Comparison of ENCODE assay signal across 12 cellular contexts in the genomic region with DNA sequence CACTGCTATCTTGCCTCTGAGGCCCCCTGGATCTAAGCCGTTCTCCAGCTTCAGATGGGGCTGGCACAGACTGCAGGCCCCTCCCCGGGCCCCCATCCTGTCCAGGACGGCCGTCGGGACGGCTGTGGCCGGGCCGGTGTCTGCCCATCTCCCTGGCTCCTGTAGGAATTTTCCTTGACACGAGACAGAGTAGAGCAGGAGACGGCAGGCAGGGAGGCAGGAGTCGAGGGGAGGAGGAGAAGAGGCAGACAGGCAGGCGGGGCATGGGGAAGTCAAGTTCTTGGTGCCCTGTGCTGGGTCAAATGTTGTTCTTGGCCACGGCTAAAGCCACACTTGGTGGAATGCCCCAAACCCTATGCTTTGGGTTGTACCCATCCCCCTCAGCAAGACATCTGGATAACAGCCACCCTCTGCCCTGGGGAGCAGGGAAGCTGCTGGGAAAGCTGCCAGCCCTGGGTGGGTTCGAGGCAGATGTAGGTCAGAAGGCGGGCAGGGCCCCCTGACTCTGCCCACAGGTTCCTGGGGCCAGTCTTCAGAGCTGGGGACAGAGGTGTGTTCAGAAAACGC. TPM values are rescaled to one million over a fixed set of nuclear protein-coding genes. Genes with fewer than 3 reads are reported as not detected.
A peak's percentile ranks its signal among the peaks of the same experiment; 100 is the strongest.
DNase-seq lines count a peak whose midpoint lies in the region; ATAC-seq and TF ChIP-seq lines count a peak whose summit lies in the region.
"Had no signal": no experiment of that assay in that cellular context is flagged by ENCODE, and none has a peak within 500 bp of the region (broad histone marks: within the 10 kb centered on the region; RNA-seq: fewer than 3 reads in every experiment).

No MANE protein-coding gene starts in this region.

- CTCF ChIA-PET in mammary epithelial cell (lab: Charles Lee; ENCODE audit: low non-redundant PET) = interaction anchor here (0.6 kb wide), 1 partner anchor 13 kb away, joined by 6 read pairs; no protein-coding TSS in a partner anchor

- H4K20me1 ChIP-seq in mammary epithelial cell (ENCODE audit: insufficient read depth, low read length) = no peaks in the 10 kb centered on the region

- H3K9me3 ChIP-seq in mammary epithelial cell (replicated peaks; ENCODE audit: insufficient read depth, low read length) (no peaks in the 10 kb centered on the region), suprapubic skin (no peaks in the 10 kb centered on the region)

- H3K27ac ChIP-seq in mammary epithelial cell (ENCODE audit: insufficient read depth, low read depth, low read length) = peak overlapping the region; percentile 46
- peak overlapping the region; percentile 84 for H3K27ac ChIP-seq in suprapubic skin

- H3K36me3 ChIP-seq in mammary epithelial cell (ENCODE audit: insufficient read depth, low read length) (no peaks in the 10 kb centered on the region), suprapubic skin (no peaks in the 10 kb centered on the region)

- DNase-seq in LHCN-M2 (ENCODE audit: low read depth) (peak; percentile 81), mammary epithelial cell (no peak), left colon (peak in 1 of 2 donors; percentile 37), suprapubic skin (ENCODE audit: low spot score in 2 of 2) (peak; percentile 60 to 71), T-helper 2 cell (no peak), SIG-M5 (lab: John Stamatoyannopoulos, UW) (no peak)
- no peak for DNase-seq in stimulated activated CD4-positive, alpha-beta T cell treated with anti-CD3 and anti-CD28 coated beads, Interleukin-1b, Interleukin-23, amount 100 ng/mL, for 48 hours
- DNase-seq in stimulated activated naive CD8-positive, alpha-beta T cell treated with anti-CD3 and anti-CD28 coated beads, Interleukin-15, amount 100 ng/mL, for 72 hours = no peak
- DNase-seq: activated CD4-positive, alpha-beta T cell treated with anti-CD3 and anti-CD28 coated beads, Interleukin-2, amount 10 ng/mL, durations not matched to agents 24 days and 14 days; occipital lobe; OCI-M1 had no signal

- no peak for TF ChIP-seq POLR2A in suprapubic skin (IDR thresholded peaks at IDR 0.05)

- WGBS in mammary epithelial cell (ENCODE audit: low coverage, missing lambda C conversion rate) = 27% methylated on average over 13 of the region's 16 CpGs
- 13% methylated on average over 6 of the region's 16 CpGs for WGBS in suprapubic skin

- peak; percentile 18 for ATAC-seq in left colon
- no peak for ATAC-seq in stimulated activated naive CD8-positive, alpha-beta T cell treated with anti-CD3 and anti-CD28 coated beads, Interleukin-15, amount 100 ng/mL, for 72 hours

- dilution Hi-C loops in mammary epithelial cell (cut with HindIII; ENCODE audit: low sequenced_read_pairs) = loop anchor here (5.0 kb wide), 1 partner anchor 364 kb away; no protein-coding TSS in a partner anchor

- in situ Hi-C loops in mammary epithelial cell (cut with MboI; ENCODE audit: low sequenced_read_pairs in 2 of 2) = no loop called here

- no peaks in the 10 kb centered on the region for H3K79me2 ChIP-seq in mammary epithelial cell (ENCODE audit: insufficient read depth, low read length)

- H3K4me3 ChIP-seq in mammary epithelial cell (replicated peaks in 1 of 3; ENCODE audit: insufficient read depth in 1 of 3, low read depth in 2 of 3, low read length in 3 of 3) (no peak overlapping the region), suprapubic skin (peak overlapping the region; percentile 78)

- H3K4me1 ChIP-seq in mammary epithelial cell (ENCODE audit: insufficient read depth, low read length) = peaks cover 46% of the 10 kb centered on the region
- H3K4me1 ChIP-seq in suprapubic skin = peaks cover 91% of the 10 kb centered on the region

- H3K4me1 Mint-ChIP-seq in stimulated activated naive CD8-positive, alpha-beta T cell treated with anti-CD3 and anti-CD28 coated beads, Interleukin-15, amount 100 ng/mL, for 72 hours = peaks cover 20% of the 10 kb centered on the region

- H3K27me3 Mint-ChIP-seq in stimulated activated naive CD8-positive, alpha-beta T cell treated with anti-CD3 and anti-CD28 coated beads, Interleukin-15, amount 100 ng/mL, for 72 hours = peaks cover 74% of the 10 kb centered on the region

- H3K4me3 Mint-ChIP-seq in stimulated activated naive CD8-positive, alpha-beta T cell treated with anti-CD3 and anti-CD28 coated beads, Interleukin-15, amount 100 ng/mL, for 72 hours = no peak overlapping the region
- H3K4me3 Mint-ChIP-seq: activated CD4-positive, alpha-beta T cell treated with anti-CD3 and anti-CD28 coated beads, Interleukin-2, amount 10 ng/mL, durations not matched to agents 24 days and 14 days had no signal

- intact Hi-C loops in mammary epithelial cell (cut with micrococcal nuclease) (loop anchor here (1.0 to 2.0 kb wide), 2 partner anchors 10 to 15 kb away; no protein-coding TSS in a partner anchor), left colon (cut with DNase I, micrococcal nuclease) (no loop called here)

- H3K4me2 ChIP-seq in mammary epithelial cell (ENCODE audit: insufficient read depth, low read depth, low read length) = peak overlapping the region; percentile 77

- H3K27ac Mint-ChIP-seq in stimulated activated naive CD8-positive, alpha-beta T cell treated with anti-CD3 and anti-CD28 coated beads, Interleukin-15, amount 100 ng/mL, for 72 hours = no peak overlapping the region
- H3K27ac Mint-ChIP-seq: activated CD4-positive, alpha-beta T cell treated with anti-CD3 and anti-CD28 coated beads, Interleukin-2, amount 10 ng/mL, durations not matched to agents 24 days and 14 days had no signal

- peak overlapping the region; percentile 35 for H2AFZ ChIP-seq in mammary epithelial cell (ENCODE audit: low read depth, low read length)

- no peak overlapping the region for H3K9ac ChIP-seq in mammary epithelial cell (ENCODE audit: insufficient read depth, low read length)

- TF ChIP-seq CTCF in mammary epithelial cell (conservative IDR thresholded peaks at IDR 0.05 in 1 of 2, IDR thresholded peaks at IDR 0.05 in 1 of 2; ENCODE audit: extremely low read depth in 1 of 2, insufficient read depth in 1 of 2, low read depth in 1 of 2, low read length in 2 of 2) (no peak), suprapubic skin (IDR thresholded peaks at IDR 0.05) (no peak)

- BruUV-seq in mammary epithelial cell (replicated peaks; lab: Mats Ljungman, UMichigan) = no TSS peak

- no peak for TF ChIP-seq EP300 in suprapubic skin (IDR thresholded peaks at IDR 0.05)

- no peaks in the 10 kb centered on the region for H3K9me3 Mint-ChIP-seq in stimulated activated naive CD8-positive, alpha-beta T cell treated with anti-CD3 and anti-CD28 coated beads, Interleukin-15, amount 100 ng/mL, for 72 hours
- H3K9me3 Mint-ChIP-seq: activated CD4-positive, alpha-beta T cell treated with anti-CD3 and anti-CD28 coated beads, Interleukin-2, amount 10 ng/mL, durations not matched to agents 24 days and 14 days had no signal

- H3K27me3 ChIP-seq in mammary epithelial cell (ENCODE audit: insufficient read depth, low read length) = no peaks in the 10 kb centered on the region
- peaks cover 23% of the 10 kb centered on the region for H3K27me3 ChIP-seq in suprapubic skin

RNA-seq across cellular contexts. Expression of gene C1QTNF1, which starts 4.0 kb away (rescaled TPM):
- total RNA-seq in LHCN-M2 (2014; rRNA removed) (5.7 and 6.7 TPM in 2 replicates), mammary epithelial cell (10 to 100 TPM; 13.2 to 22.0 TPM), left colon (10 to 100 TPM; 14.6 to 16.7 TPM), suprapubic skin (10 to 100 TPM; 15.7 to 38.1 (median 23.5) TPM)
- 3.9 TPM for polyA plus RNA-seq in LHCN-M2 (2012)
- polyA plus RNA-seq in mammary epithelial cell = 10.4 TPM
- 10.4 TPM for polyA minus RNA-seq in mammary epithelial cell
- total RNA-seq: activated CD4-positive, alpha-beta T cell treated with anti-CD3 and anti-CD28 coated beads, Interleukin-2, amount 10 ng/mL, durations not matched to agents 24 days and 14 days; G401 had no signal

RNA-seq across cellular contexts. Expression of gene CANT1, which starts 18.4 kb away (rescaled TPM):
- total RNA-seq in LHCN-M2 (2014; rRNA removed) = 75.5 and 77.2 TPM in 2 replicates
- 44.8 TPM for polyA plus RNA-seq in LHCN-M2 (2012)
- 10 to 100 TPM; 54.5 to 86.5 TPM for total RNA-seq in mammary epithelial cell
- 61.6 TPM for polyA plus RNA-seq in mammary epithelial cell
- 59.7 TPM for polyA minus RNA-seq in mammary epithelial cell
- 100 to 1,000 TPM; 302 to 322 TPM for total RNA-seq in left colon
- 10 to 100 TPM; 21.8 to 37.4 (median 30.1) TPM for total RNA-seq in suprapubic skin

RNA-seq across cellular contexts. Expression of gene ENGASE, which starts 46.6 kb away (rescaled TPM):
- total RNA-seq in LHCN-M2 (2014; rRNA removed) (7.6 and 11.7 TPM in 2 replicates), mammary epithelial cell (10 to 100 TPM; 11.8 to 24.2 TPM), left colon (10 to 100 TPM; 85.4 to 89.5 TPM), suprapubic skin (10 to 100 TPM; 20.6 to 87.6 (median 38.4) TPM)
- polyA plus RNA-seq in LHCN-M2 (2012) = 4.6 TPM
- polyA plus RNA-seq in mammary epithelial cell = 4.0 TPM
- 4.9 TPM for polyA minus RNA-seq in mammary epithelial cell

RNA-seq across cellular contexts. Expression of gene LGALS3BP, which starts 48.3 kb away (rescaled TPM):
- total RNA-seq in LHCN-M2 (2014; rRNA removed) (331 and 403 TPM in 2 replicates), mammary epithelial cell (100 to 1,000 TPM; 173 to 221 TPM), left colon (100 to 1,000 TPM; 687 to 857 TPM), suprapubic skin (100 to 1,000 TPM in 2 of 4 donors, 10 to 100 TPM in 2; 70.2 to 162 (median 105) TPM)
- 205 TPM for polyA plus RNA-seq in LHCN-M2 (2012)
- 109 TPM for polyA plus RNA-seq in mammary epithelial cell
- 167 TPM for polyA minus RNA-seq in mammary epithelial cell

Comparison
In these comparisons a context has a peak if more than half of its experiments do, and no peak if none do; other contexts are left out.
1. DNase-seq: peak in LHCN-M2 (single experiment) and suprapubic skin (2 of 2); none in mammary epithelial cell (single experiment), T-helper 2 cell (0 of 5), stimulated activated CD4-positive, alpha-beta T cell treated with anti-CD3 and anti-CD28 coated beads, Interleukin-1b, Interleukin-23, amount 100 ng/mL, for 48 hours (single experiment), SIG-M5 (single experiment) and stimulated activated naive CD8-positive, alpha-beta T cell treated with anti-CD3 and anti-CD28 coated beads, Interleukin-15, amount 100 ng/mL, for 72 hours (0 of 2).